Comparison of ENCODE assay signal across 8 cellular contexts in genomic region chr2:239326831-239327535, GRCh38.
DNase-seq lines count a peak whose midpoint lies in the region; ATAC-seq and TF ChIP-seq lines count a peak whose summit lies in the region.

No MANE protein-coding gene starts in this region.

- H3K4me1 ChIP-seq in breast epithelium (peaks cover 0 to 13% of the 10 kb centered on the region in 2 donors), sigmoid colon (peaks cover 0 to 100% (median 91%) of the 10 kb centered on the region in 4 donors)

- H3K9me3 ChIP-seq in breast epithelium (no peaks in the 10 kb centered on the region), sigmoid colon (no peaks in the 10 kb centered on the region)

- H3K4me1 Mint-ChIP-seq in WTC11: peaks cover 37% of the 10 kb centered on the region

- H3K36me3 ChIP-seq in breast epithelium (no peaks in the 10 kb centered on the region), sigmoid colon (no peaks in the 10 kb centered on the region)

- POLR2A ChIA-PET in WTC11 (lab: Charles Lee): no interaction called here

- H3K4me3 ChIP-seq in breast epithelium (no peak overlapping the region), sigmoid colon (no peak overlapping the region)

- H3K27me3 Mint-ChIP-seq in WTC11 (ENCODE audit: low read depth): no peaks in the 10 kb centered on the region

- TF ChIP-seq POLR2A in breast epithelium (IDR thresholded peaks at IDR 0.05): no peak
- TF ChIP-seq POLR2A in sigmoid colon (IDR thresholded peaks at IDR 0.05): no peak

- ATAC-seq in WTC11: no peak

- CTCF ChIA-PET in WTC11 (lab: Charles Lee): no interaction called here

- H3K27me3 ChIP-seq in breast epithelium: no peaks in the 10 kb centered on the region
- H3K27me3 ChIP-seq in sigmoid colon: no peaks in the 10 kb centered on the region

- peaks cover 5% of the 10 kb centered on the region; the same call in 1 of the 2 replicates for H3K36me3 Mint-ChIP-seq in WTC11

- 0 out of 2 replicates have a peak overlapping the region, but pooled peaks have one; percentile 27 for H3K27ac Mint-ChIP-seq in WTC11

- peak overlapping the region; percentile 61 to 80 for H3K27ac ChIP-seq in breast epithelium
- H3K27ac ChIP-seq in sigmoid colon: peak overlapping the region; percentile 92 to 97 (median 96)

- no peak for TF ChIP-seq EP300 in sigmoid colon (IDR thresholded peaks at IDR 0.05)

- no peak for TF ChIP-seq CTCF in WTC11 (IDR thresholded peaks at IDR 0.05)
- TF ChIP-seq CTCF in breast epithelium (IDR thresholded peaks at IDR 0.05): no peak
- no peak for TF ChIP-seq CTCF in sigmoid colon (IDR thresholded peaks at IDR 0.05)

- H3K4me3 Mint-ChIP-seq in WTC11: no peak overlapping the region

- 22 to 50% methylated on average over 16 of the region's 16 CpGs for WGBS in sigmoid colon, 2 donors

- DNase-seq in NK-92 treated with Interleukin-12 subunit alpha and Interleukin-12 subunit beta, amount 100 ng/mL, for 24 hours (lab: John Stamatoyannopoulos, UW): peak; percentile 27
- DNase-seq in NK-92 (lab: John Stamatoyannopoulos, UW; ENCODE audit: unreplicated experiment): no peak
- DNase-seq in WTC11 (ENCODE audit: low spot score): no peak
- no peak for DNase-seq in breast epithelium (ENCODE audit: low spot score in 2 of 2)
- DNase-seq in sigmoid colon: peak; percentile 68
- DNase-seq in iPS-NIHi7 (ENCODE audit: extremely low spot score): no peak
- no peak for DNase-seq in cerebellar nuclear complex (lab: John Stamatoyannopoulos, UW)
- DNase-seq in NCI-H1417 treated with DMSO at 0.1 percent for 48 hours (lab: John Stamatoyannopoulos, UW): no peak

- no peaks in the 10 kb centered on the region for H3K9me3 Mint-ChIP-seq in WTC11

- intact Hi-C loops in breast epithelium (cut with DNase I; ENCODE audit: low total_unique reads): no loop called here
- intact Hi-C loops in sigmoid colon (cut with DNase I): loop anchor here (10.0 kb wide), 1 partner anchor 1462 kb away; no protein-coding TSS in a partner anchor

TF ChIP-seq in WTC11, 78 proteins besides CTCF, POLR2A, EP300 and RAD21:
- TF ChIP-seq ZNF512 (CRISPR knock-in tag; IDR thresholded peaks at IDR 0.05; ENCODE audit: borderline replicate concordance): no peak
- no peak for TF ChIP-seq FOXP4 (CRISPR knock-in tag; IDR thresholded peaks at IDR 0.05)
- no peak for TF ChIP-seq OVOL2 (CRISPR knock-in tag; IDR thresholded peaks at IDR 0.05; ENCODE audit: borderline replicate concordance)
- TF ChIP-seq GTF2I (CRISPR knock-in tag; conservative IDR thresholded peaks at IDR 0.05): no peak
- no peak for TF ChIP-seq ZNF317 (CRISPR knock-in tag; IDR thresholded peaks at IDR 0.05; ENCODE audit: borderline replicate concordance, low read depth)
- no peak for TF ChIP-seq KAT7 (CRISPR knock-in tag; IDR thresholded peaks at IDR 0.05; ENCODE audit: borderline replicate concordance)
- TF ChIP-seq TEAD4 (CRISPR knock-in tag; IDR thresholded peaks at IDR 0.05): no peak
- TF ChIP-seq SOX15 (CRISPR knock-in tag; IDR thresholded peaks at IDR 0.05): no peak
- TF ChIP-seq ZBTB43 (CRISPR knock-in tag; IDR thresholded peaks at IDR 0.05): no peak
- no peak for TF ChIP-seq IRF2 (CRISPR knock-in tag; IDR thresholded peaks at IDR 0.05; ENCODE audit: borderline replicate concordance, low read depth)
- no peak for TF ChIP-seq NFE2L1 (CRISPR knock-in tag; IDR thresholded peaks at IDR 0.05)
- no peak for TF ChIP-seq ESRRA (CRISPR knock-in tag; IDR thresholded peaks at IDR 0.05; ENCODE audit: borderline replicate concordance)
- TF ChIP-seq PRRX2 (CRISPR knock-in tag; IDR thresholded peaks at IDR 0.05): no peak
- no peak for TF ChIP-seq NFYB (CRISPR knock-in tag; conservative IDR thresholded peaks at IDR 0.05; ENCODE audit: low read depth)
- TF ChIP-seq ZNF532 (CRISPR knock-in tag; IDR thresholded peaks at IDR 0.05; ENCODE audit: borderline replicate concordance): no peak
- TF ChIP-seq ZNF671 (CRISPR knock-in tag; IDR thresholded peaks at IDR 0.05): no peak
- TF ChIP-seq SMAD4 (CRISPR knock-in tag; IDR thresholded peaks at IDR 0.05): no peak
- no peak for TF ChIP-seq E2F4 (CRISPR knock-in tag; IDR thresholded peaks at IDR 0.05; ENCODE audit: borderline replicate concordance, low read depth)
- no peak for TF ChIP-seq ELF4 (CRISPR knock-in tag; IDR thresholded peaks at IDR 0.05; ENCODE audit: low read depth)

Comparison
In these comparisons a context has a peak if more than half of its experiments do, and no peak if none do; other contexts are left out.
1. DNase-seq: peak in NK-92 treated with Interleukin-12 subunit alpha and Interleukin-12 subunit beta, amount 100 ng/mL, for 24 hours (single experiment) and sigmoid colon (single experiment); none in NK-92 (single experiment), WTC11 (single experiment), breast epithelium (0 of 2), iPS-NIHi7 (single experiment), cerebellar nuclear complex (0 of 2) and NCI-H1417 treated with DMSO at 0.1 percent for 48 hours (single experiment).